In genomic region chr6:104305206-104305605, GRCh38 we compare ENCODE assay signal across 6 cellular contexts.
"Had no signal": no experiment of that assay in that cellular context is flagged by ENCODE, and none has a peak within 500 bp of the region (broad histone marks: within the 10 kb centered on the region; RNA-seq: fewer than 3 reads in every experiment).

No MANE protein-coding gene starts in this region.

- ATAC-seq: HepG2, K562 had no signal

- DNase-seq: IMR-90, KBM-7, KG1 had no signal

- H3K4me3 ChIP-seq: K562 had no signal

- H3K27ac ChIP-seq: HL-60 had no signal
